ENCODE assay signal across 15 cellular contexts in the genomic region with DNA sequence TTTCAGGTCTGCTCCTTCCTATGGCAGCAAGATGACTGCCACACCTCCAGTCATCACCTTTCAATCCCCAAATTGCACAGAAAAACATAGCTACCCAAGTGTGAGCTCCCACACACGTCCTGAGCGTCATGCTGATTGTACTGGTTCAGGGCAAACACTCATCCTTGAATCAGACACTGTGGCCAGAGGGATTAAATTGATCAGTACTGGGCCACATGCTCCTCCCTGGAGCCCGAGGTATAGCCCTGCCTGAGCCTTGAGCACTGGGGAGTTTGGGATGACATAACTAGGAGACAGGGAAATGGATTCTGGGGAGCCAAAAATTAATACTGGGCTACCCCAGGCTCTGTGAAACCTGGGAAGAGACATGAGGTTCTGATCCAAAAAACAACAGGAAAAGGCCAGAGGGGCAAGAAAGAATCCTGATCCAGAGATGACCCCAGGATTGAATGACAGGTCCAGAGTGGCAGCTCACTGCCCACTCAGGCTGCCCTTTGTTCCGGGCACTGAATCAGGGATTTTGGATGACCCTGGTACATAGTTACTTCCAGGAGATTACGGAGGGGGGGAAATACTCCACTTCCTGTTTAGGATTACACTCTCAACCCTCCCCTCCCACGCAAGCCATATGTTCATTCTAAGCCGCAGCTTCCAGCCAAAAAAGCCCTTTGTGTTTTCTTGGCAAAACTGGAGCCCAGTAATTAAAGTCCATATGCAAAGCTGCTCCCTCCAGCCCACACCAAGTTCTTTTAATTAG.
DNase-seq lines count a peak whose midpoint lies in the region; ATAC-seq and TF ChIP-seq lines count a peak whose summit lies in the region.
"Had no signal": no experiment of that assay in that cellular context is flagged by ENCODE, and none has a peak within 500 bp of the region (broad histone marks: within the 10 kb centered on the region; RNA-seq: fewer than 3 reads in every experiment).

No MANE protein-coding gene starts in this region.

- ATAC-seq in GM18505 (IDR thresholded peaks at IDR 0.05; ENCODE audit: unreplicated experiment), result no peak
- ATAC-seq: esophagus mucosa, sciatic nerve, WTC11 had no signal

- H3K27me3 Mint-ChIP-seq in brain (peaks cover 6% of the 10 kb centered on the region), mesothelial cell of epicardium (ENCODE audit: low read depth) (no peaks in the 10 kb centered on the region)

- H3K27ac Mint-ChIP-seq in brain (peak overlapping the region in 4 of 5 experiments; percentile 21 to 95 (median 65)), mesothelial cell of epicardium (peak overlapping the region; percentile 70)
- H3K27ac Mint-ChIP-seq: activated T-cell treated with anti-CD3 and anti-CD28 coated beads, Interleukin-2, amount 50 U/mL, for 72 hours had no signal

- DNase-seq in EL (peak; percentile 70), LHCN-M2 (ENCODE audit: low read depth) (peak; percentile 79), mesothelial cell of epicardium (ENCODE audit: low spot score in 2 of 2, unreplicated experiment in 2 of 2) (no peak), COR-L47 (lab: John Stamatoyannopoulos, UW) (no peak), NCI-H1048 (lab: John Stamatoyannopoulos, UW) (no peak)
- no peak for DNase-seq in stimulated activated CD8-positive, alpha-beta memory T cell treated with anti-CD3 and anti-CD28 coated beads, Interleukin-4, amount 100 ng/mL, for 48 hours
- DNase-seq: NCI-H510A treated with DMSO at 0.1 percent for 48 hours, SIG-M5, tibial artery had no signal

- peak overlapping the region in 1 of 5 experiments; percentile 38 for H3K4me3 Mint-ChIP-seq in brain
- H3K4me3 Mint-ChIP-seq in mesothelial cell of epicardium, result no peak overlapping the region
- H3K4me3 Mint-ChIP-seq: activated T-cell treated with anti-CD3 and anti-CD28 coated beads, Interleukin-2, amount 50 U/mL, for 72 hours; WTC11 had no signal

- no peak for TF ChIP-seq CTCF in brain (conservative IDR thresholded peaks at IDR 0.05)
- TF ChIP-seq CTCF in mesothelial cell of epicardium (IDR thresholded peaks at IDR 0.05; ENCODE audit: unreplicated experiment), result no peak

- TF ChIP-seq POLR2A in GM18505 (IDR thresholded peaks at IDR 0.05; ENCODE audit: borderline replicate concordance, extremely low read depth, insufficient read depth, insufficient read length), result no peak

- H3K9me3 Mint-ChIP-seq in brain (peaks cover 0 to 9% (median 3%) of the 10 kb centered on the region in 5 experiments), mesothelial cell of epicardium (peaks cover 5% of the 10 kb centered on the region)
- H3K9me3 Mint-ChIP-seq: activated T-cell treated with anti-CD3 and anti-CD28 coated beads, Interleukin-2, amount 50 U/mL, for 72 hours had no signal

- H3K36me3 Mint-ChIP-seq in brain, result peaks cover 19% of the 10 kb centered on the region
- peaks cover 3% of the 10 kb centered on the region for H3K36me3 Mint-ChIP-seq in mesothelial cell of epicardium

- H3K4me1 Mint-ChIP-seq in brain (peaks cover 34% of the 10 kb centered on the region), mesothelial cell of epicardium (peaks cover 18% of the 10 kb centered on the region)

Comparison
In these comparisons a context has a peak if more than half of its experiments do, and no peak if none do; other contexts are left out.
1. DNase-seq: peak in EL (single experiment) and LHCN-M2 (single experiment); none in mesothelial cell of epicardium (0 of 2), stimulated activated CD8-positive, alpha-beta memory T cell treated with anti-CD3 and anti-CD28 coated beads, Interleukin-4, amount 100 ng/mL, for 48 hours (single experiment), COR-L47 (single experiment) and NCI-H1048 (single experiment).